21 cellular contexts compared by ENCODE assay signal in the genomic region with DNA sequence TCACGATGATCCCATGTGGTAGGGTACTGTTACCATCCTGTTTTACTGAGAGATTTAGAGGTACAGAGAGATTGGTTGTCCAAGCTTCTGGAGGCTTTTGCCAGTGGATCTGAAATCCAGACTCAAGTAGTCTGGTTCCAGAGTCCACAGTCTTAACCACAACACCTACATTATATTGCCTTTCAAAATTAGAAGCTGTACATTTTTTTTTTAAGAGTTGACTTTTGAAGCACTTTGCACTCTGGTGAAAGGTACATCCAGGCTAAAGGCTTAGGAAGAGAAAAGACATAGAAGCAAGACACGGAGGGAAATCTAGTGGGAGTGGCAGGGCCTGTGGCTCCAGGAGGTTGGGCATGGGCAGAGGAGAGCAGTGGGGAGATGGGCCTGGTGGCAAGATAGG.
DNase-seq lines count a peak whose midpoint lies in the region; ATAC-seq and TF ChIP-seq lines count a peak whose summit lies in the region.
"Had no signal": no experiment of that assay in that cellular context is flagged by ENCODE, and none has a peak within 500 bp of the region (broad histone marks: within the 10 kb centered on the region; RNA-seq: fewer than 3 reads in every experiment).

No MANE protein-coding gene starts in this region.

- H3K9me3 ChIP-seq in gastroesophageal sphincter = no peaks in the 10 kb centered on the region
- no peaks in the 10 kb centered on the region for H3K9me3 ChIP-seq in CD8-positive, alpha-beta T cell (ENCODE audit: low read length)
- H3K9me3 ChIP-seq: body of pancreas, MG63, ovary, spleen had no signal

- POLR2A ChIA-PET in CD8-positive, alpha-beta T cell (lab: Charles Lee) = no interaction called here

- no peaks in the 10 kb centered on the region for H3K27me3 Mint-ChIP-seq in activated T-helper 1 cell treated with anti-CD3 and anti-CD28 coated beads, Interleukin-12 subunit alpha, Interleukin-12 subunit beta, Interleukin-2, Interleukin-4 antibody, amounts not matched to agents 30 ng/mL and 10 ng/mL and 1 ng/mL, durations not matched to agents 14 hours and 24 hours and 36 hours (ENCODE audit: insufficient read depth)
- H3K27me3 Mint-ChIP-seq in stimulated activated naive B cell treated with anti-CD40 and anti-IgM and Interleukin-4, amounts not matched to agents 10 μg/mL and 1 μg/mL and 100 μg/mL, for 72 hours = no peaks in the 10 kb centered on the region
- no peaks in the 10 kb centered on the region for H3K27me3 Mint-ChIP-seq in CD8-positive, alpha-beta T cell (ENCODE audit: low read depth)
- peaks cover 2% of the 10 kb centered on the region for H3K27me3 Mint-ChIP-seq in glutamatergic neuron (ENCODE audit: unreplicated experiment)
- H3K27me3 Mint-ChIP-seq: activated CD4-positive, alpha-beta T cell treated with anti-CD3 and anti-CD28 coated beads, Interleukin-2, amount 10 ng/mL, durations not matched to agents 7 days and 5 days; CD4-positive, alpha-beta memory T cell; naive B cell had no signal

- H3K27ac Mint-ChIP-seq in activated T-helper 1 cell treated with anti-CD3 and anti-CD28 coated beads, Interleukin-12 subunit alpha, Interleukin-12 subunit beta, Interleukin-2, Interleukin-4 antibody, amounts not matched to agents 30 ng/mL and 10 ng/mL and 1 ng/mL, durations not matched to agents 14 hours and 24 hours and 36 hours = peak overlapping the region; percentile 70
- peak overlapping the region; percentile 21 for H3K27ac Mint-ChIP-seq in stimulated activated naive B cell treated with anti-CD40 and anti-IgM and Interleukin-4, amounts not matched to agents 10 μg/mL and 1 μg/mL and 100 μg/mL, for 72 hours
- H3K27ac Mint-ChIP-seq in CD8-positive, alpha-beta T cell = no peak overlapping the region
- no peak overlapping the region for H3K27ac Mint-ChIP-seq in glutamatergic neuron (ENCODE audit: unreplicated experiment)
- H3K27ac Mint-ChIP-seq: activated CD4-positive, alpha-beta T cell treated with anti-CD3 and anti-CD28 coated beads, Interleukin-2, amount 10 ng/mL, durations not matched to agents 7 days and 5 days; activated naive CD4-positive, alpha-beta T cell treated with anti-CD3 and anti-CD28 coated beads for 36 hours had no signal

- no peak for ATAC-seq in gastroesophageal sphincter
- ATAC-seq in stimulated activated naive B cell treated with anti-CD40 and anti-IgM and Interleukin-4, amounts not matched to agents 10 μg/mL and 1 μg/mL and 100 μg/mL, for 72 hours (replicated peaks) = no peak
- ATAC-seq in GM18867 (IDR thresholded peaks at IDR 0.05; ENCODE audit: unreplicated experiment) = no peak
- ATAC-seq in CD8-positive, alpha-beta T cell = no peak
- ATAC-seq: body of pancreas had no signal

- TF ChIP-seq CTCF in gastroesophageal sphincter (IDR thresholded peaks at IDR 0.05) (no peak), glutamatergic neuron (IDR thresholded peaks at IDR 0.05; ENCODE audit: partially characterized antibody, unreplicated experiment) (no peak)
- no peak for TF ChIP-seq CTCF in CD8-positive, alpha-beta T cell (IDR thresholded peaks at IDR 0.05)

- H3K4me1 Mint-ChIP-seq in activated T-helper 1 cell treated with anti-CD3 and anti-CD28 coated beads, Interleukin-12 subunit alpha, Interleukin-12 subunit beta, Interleukin-2, Interleukin-4 antibody, amounts not matched to agents 30 ng/mL and 10 ng/mL and 1 ng/mL, durations not matched to agents 14 hours and 24 hours and 36 hours (ENCODE audit: low read depth) = peaks cover 78% of the 10 kb centered on the region
- peaks cover 52 to 82% of the 10 kb centered on the region in 2 donors for H3K4me1 Mint-ChIP-seq in stimulated activated naive B cell treated with anti-CD40 and anti-IgM and Interleukin-4, amounts not matched to agents 10 μg/mL and 1 μg/mL and 100 μg/mL, for 72 hours
- peaks cover 69% of the 10 kb centered on the region for H3K4me1 Mint-ChIP-seq in CD8-positive, alpha-beta T cell (ENCODE audit: low read depth)
- H3K4me1 Mint-ChIP-seq in glutamatergic neuron (ENCODE audit: low read depth, unreplicated experiment) = peaks cover 40% of the 10 kb centered on the region

- H3K36me3 ChIP-seq in gastroesophageal sphincter = no peaks in the 10 kb centered on the region
- no peaks in the 10 kb centered on the region for H3K36me3 ChIP-seq in CD8-positive, alpha-beta T cell (ENCODE audit: insufficient read depth, low read length)
- H3K36me3 ChIP-seq: MG63, ovary had no signal

- peaks cover 27% of the 10 kb centered on the region for H3K36me3 Mint-ChIP-seq in activated T-helper 1 cell treated with anti-CD3 and anti-CD28 coated beads, Interleukin-12 subunit alpha, Interleukin-12 subunit beta, Interleukin-2, Interleukin-4 antibody, amounts not matched to agents 30 ng/mL and 10 ng/mL and 1 ng/mL, durations not matched to agents 14 hours and 24 hours and 36 hours (ENCODE audit: low read depth)
- H3K36me3 Mint-ChIP-seq in stimulated activated naive B cell treated with anti-CD40 and anti-IgM and Interleukin-4, amounts not matched to agents 10 μg/mL and 1 μg/mL and 100 μg/mL, for 72 hours = peaks cover 22 to 39% of the 10 kb centered on the region in 2 donors
- peaks cover 38% of the 10 kb centered on the region for H3K36me3 Mint-ChIP-seq in CD8-positive, alpha-beta T cell
- H3K36me3 Mint-ChIP-seq in glutamatergic neuron (ENCODE audit: unreplicated experiment) = no peaks in the 10 kb centered on the region

- H3K4me1 ChIP-seq in gastroesophageal sphincter = peaks cover 40 to 100% (median 59%) of the 10 kb centered on the region in 3 donors
- peaks cover 18% of the 10 kb centered on the region for H3K4me1 ChIP-seq in CD8-positive, alpha-beta T cell (ENCODE audit: insufficient read depth, low read length)

- WGBS in gastroesophageal sphincter (ENCODE audit: low coverage in 1 of 2), 2 donors = 69 to 80% methylated on average over 2 of the region's 2 CpGs

- H3K27me3 ChIP-seq in gastroesophageal sphincter = no peaks in the 10 kb centered on the region
- no peaks in the 10 kb centered on the region for H3K27me3 ChIP-seq in CD8-positive, alpha-beta T cell (ENCODE audit: insufficient read depth, low read length)
- H3K27me3 ChIP-seq: body of pancreas, MG63, ovary, spleen had no signal

- H3K9me3 Mint-ChIP-seq in activated T-helper 1 cell treated with anti-CD3 and anti-CD28 coated beads, Interleukin-12 subunit alpha, Interleukin-12 subunit beta, Interleukin-2, Interleukin-4 antibody, amounts not matched to agents 30 ng/mL and 10 ng/mL and 1 ng/mL, durations not matched to agents 14 hours and 24 hours and 36 hours = no peaks in the 10 kb centered on the region
- peaks cover 0 to 1% of the 10 kb centered on the region in 2 donors for H3K9me3 Mint-ChIP-seq in stimulated activated naive B cell treated with anti-CD40 and anti-IgM and Interleukin-4, amounts not matched to agents 10 μg/mL and 1 μg/mL and 100 μg/mL, for 72 hours
- H3K9me3 Mint-ChIP-seq in CD8-positive, alpha-beta T cell = no peaks in the 10 kb centered on the region
- H3K9me3 Mint-ChIP-seq in glutamatergic neuron (ENCODE audit: unreplicated experiment) = no peaks in the 10 kb centered on the region
- H3K9me3 Mint-ChIP-seq: activated CD4-positive, alpha-beta T cell treated with anti-CD3 and anti-CD28 coated beads, Interleukin-2, amount 10 ng/mL, durations not matched to agents 7 days and 5 days; activated naive CD4-positive, alpha-beta T cell treated with anti-CD3 and anti-CD28 coated beads for 36 hours; CD4-positive, alpha-beta memory T cell; naive B cell had no signal

- no peak overlapping the region for H3K4me3 Mint-ChIP-seq in activated T-helper 1 cell treated with anti-CD3 and anti-CD28 coated beads, Interleukin-12 subunit alpha, Interleukin-12 subunit beta, Interleukin-2, Interleukin-4 antibody, amounts not matched to agents 30 ng/mL and 10 ng/mL and 1 ng/mL, durations not matched to agents 14 hours and 24 hours and 36 hours
- H3K4me3 Mint-ChIP-seq in stimulated activated naive B cell treated with anti-CD40 and anti-IgM and Interleukin-4, amounts not matched to agents 10 μg/mL and 1 μg/mL and 100 μg/mL, for 72 hours = no peak overlapping the region
- H3K4me3 Mint-ChIP-seq in CD8-positive, alpha-beta T cell = no peak overlapping the region
- H3K4me3 Mint-ChIP-seq in glutamatergic neuron (ENCODE audit: unreplicated experiment) = no peak overlapping the region
- H3K4me3 Mint-ChIP-seq: activated CD4-positive, alpha-beta T cell treated with anti-CD3 and anti-CD28 coated beads, Interleukin-2, amount 10 ng/mL, durations not matched to agents 7 days and 5 days; activated naive CD4-positive, alpha-beta T cell treated with anti-CD3 and anti-CD28 coated beads for 36 hours; CD4-positive, alpha-beta memory T cell; naive B cell had no signal

- CTCF ChIA-PET in CD8-positive, alpha-beta T cell (lab: Charles Lee) = interaction anchor here (1.0 to 1.1 kb wide), 2 partner anchors 50 to 134 kb away, joined by 3 read pairs; no protein-coding TSS in a partner anchor

- peak overlapping the region; percentile 44 to 76 (median 64) for H3K27ac ChIP-seq in gastroesophageal sphincter
- no peak overlapping the region for H3K27ac ChIP-seq in CD8-positive, alpha-beta T cell (ENCODE audit: low read depth, low read length)

- intact Hi-C loops in activated T-helper 1 cell treated with anti-CD3 and anti-CD28 coated beads, Interleukin-12 subunit alpha, Interleukin-12 subunit beta, Interleukin-2, Interleukin-4 antibody, amounts not matched to agents 30 ng/mL and 10 ng/mL and 1 ng/mL, durations not matched to agents 14 hours and 24 hours and 36 hours (cut with micrococcal nuclease) = loop anchor here (10.0 kb wide), 1 partner anchor 512 kb away; no protein-coding TSS in a partner anchor
- intact Hi-C loops in CD8-positive, alpha-beta T cell (cut with DNase I, micrococcal nuclease) = no loop called here

- no peak for TF ChIP-seq EP300 in gastroesophageal sphincter (IDR thresholded peaks at IDR 0.05)

- TF ChIP-seq POLR2A in gastroesophageal sphincter (IDR thresholded peaks at IDR 0.05) = no peak

- no peak overlapping the region for H3K4me3 ChIP-seq in gastroesophageal sphincter
- H3K4me3 ChIP-seq in CD8-positive, alpha-beta T cell (ENCODE audit: low read depth, low read length) = no peak overlapping the region
- H3K4me3 ChIP-seq: body of pancreas, lung, MG63, ovary, spleen had no signal

- DNase-seq in LoVo (ENCODE audit: low spot score) (peak; percentile 10), HCEC 1CT (no peak), glutamatergic neuron (no peak)
- no peak for DNase-seq in activated T-helper 1 cell treated with anti-CD3 and anti-CD28 coated beads, Interleukin-12 subunit alpha, Interleukin-12 subunit beta, Interleukin-2, Interleukin-4 antibody, amounts not matched to agents 30 ng/mL and 10 ng/mL and 1 ng/mL, durations not matched to agents 14 hours and 24 hours and 36 hours (ENCODE audit: low spot score)
- DNase-seq in stimulated activated naive B cell treated with anti-CD40 and anti-IgM and Interleukin-4, amounts not matched to agents 10 μg/mL and 1 μg/mL and 100 μg/mL, for 72 hours = no peak
- no peak for DNase-seq in CD8-positive, alpha-beta T cell
- DNase-seq: activated CD4-positive, alpha-beta T cell treated with anti-CD3 and anti-CD28 coated beads, Interleukin-2, amount 10 ng/mL, durations not matched to agents 7 days and 5 days; activated CD8-positive, alpha-beta memory T cell treated with anti-CD3 and anti-CD28 coated beads, Interleukin-2, amount 50 U/mL, for 48 hours; activated naive CD4-positive, alpha-beta T cell treated with anti-CD3 and anti-CD28 coated beads for 36 hours; body of pancreas; CD4-positive, alpha-beta memory T cell; dermis blood vessel endothelial cell; DND-41; H7; MG63; naive B cell; ovary; spleen had no signal

Comparison
In these comparisons a context has a peak if more than half of its experiments do, and no peak if none do; other contexts are left out.
1. H3K27ac Mint-ChIP-seq: peak in activated T-helper 1 cell treated with anti-CD3 and anti-CD28 coated beads, Interleukin-12 subunit alpha, Interleukin-12 subunit beta, Interleukin-2, Interleukin-4 antibody, amounts not matched to agents 30 ng/mL and 10 ng/mL and 1 ng/mL, durations not matched to agents 14 hours and 24 hours and 36 hours (single experiment) and stimulated activated naive B cell treated with anti-CD40 and anti-IgM and Interleukin-4, amounts not matched to agents 10 μg/mL and 1 μg/mL and 100 μg/mL, for 72 hours (single experiment); none in CD8-positive, alpha-beta T cell (single experiment) and glutamatergic neuron (single experiment).